Comparison of ENCODE assay signal across 10 cellular contexts in genomic region chr4:167100120-167100519, GRCh38.
DNase-seq lines count a peak whose midpoint lies in the region; ATAC-seq and TF ChIP-seq lines count a peak whose summit lies in the region.
"Had no signal": no experiment of that assay in that cellular context is flagged by ENCODE, and none has a peak within 500 bp of the region (broad histone marks: within the 10 kb centered on the region; RNA-seq: fewer than 3 reads in every experiment).

No MANE protein-coding gene starts in this region.

- no peaks in the 10 kb centered on the region for H3K27me3 ChIP-seq in dorsolateral prefrontal cortex

- peak overlapping the region in 58 of 59 donors; percentile 19 to 96 (median 86) for H3K27ac ChIP-seq in dorsolateral prefrontal cortex
- H3K27ac ChIP-seq: thoracic aorta had no signal

- peak overlapping the region in 27 of 59 donors; percentile 3 to 41 (median 23) for H3K4me3 ChIP-seq in dorsolateral prefrontal cortex
- H3K4me3 ChIP-seq: thoracic aorta had no signal

- peak in 2 of 56 donors; percentile 2 to 7 for TF ChIP-seq CTCF in dorsolateral prefrontal cortex (IDR thresholded peaks at IDR 0.05 in 54 of 56, conservative IDR thresholded peaks at IDR 0.05 in 2 of 56; ENCODE audit: low read depth in 1 of 56, partially characterized antibody in 56 of 56)

- intact Hi-C loops in dorsolateral prefrontal cortex (cut with DNase I), result loop anchor here (2.0 to 10.0 kb wide), 3 partner anchors 75 to 135 kb away; partner anchors contain the start of gene SPOCK3 (in 2 of the 2)

- peak; percentile 73 for DNase-seq in NCI-H1436 (lab: John Stamatoyannopoulos, UW)
- DNase-seq in dorsolateral prefrontal cortex, result no peak
- peak; percentile 3 for DNase-seq in occipital lobe (lab: John Stamatoyannopoulos, UW)
- DNase-seq in mesenteric fat pad (ENCODE audit: low spot score), result no peak
- DNase-seq: NCI-H524 had no signal

- ATAC-seq in GM21529 (IDR thresholded peaks at IDR 0.05; ENCODE audit: unreplicated experiment), result peak; percentile 69
- no peak for ATAC-seq in HG03378 (IDR thresholded peaks at IDR 0.05; ENCODE audit: unreplicated experiment)
- no peak for ATAC-seq in GM21526 (IDR thresholded peaks at IDR 0.05; ENCODE audit: low FRiP score, unreplicated experiment)
- ATAC-seq in HG03469 (IDR thresholded peaks at IDR 0.05; ENCODE audit: unreplicated experiment), result no peak

Comparison
In these comparisons a context has a peak if more than half of its experiments do, and no peak if none do; other contexts are left out.
1. DNase-seq: peak in NCI-H1436 (single experiment) and occipital lobe (single experiment); none in dorsolateral prefrontal cortex (0 of 10) and mesenteric fat pad (single experiment).